In the genomic region with DNA sequence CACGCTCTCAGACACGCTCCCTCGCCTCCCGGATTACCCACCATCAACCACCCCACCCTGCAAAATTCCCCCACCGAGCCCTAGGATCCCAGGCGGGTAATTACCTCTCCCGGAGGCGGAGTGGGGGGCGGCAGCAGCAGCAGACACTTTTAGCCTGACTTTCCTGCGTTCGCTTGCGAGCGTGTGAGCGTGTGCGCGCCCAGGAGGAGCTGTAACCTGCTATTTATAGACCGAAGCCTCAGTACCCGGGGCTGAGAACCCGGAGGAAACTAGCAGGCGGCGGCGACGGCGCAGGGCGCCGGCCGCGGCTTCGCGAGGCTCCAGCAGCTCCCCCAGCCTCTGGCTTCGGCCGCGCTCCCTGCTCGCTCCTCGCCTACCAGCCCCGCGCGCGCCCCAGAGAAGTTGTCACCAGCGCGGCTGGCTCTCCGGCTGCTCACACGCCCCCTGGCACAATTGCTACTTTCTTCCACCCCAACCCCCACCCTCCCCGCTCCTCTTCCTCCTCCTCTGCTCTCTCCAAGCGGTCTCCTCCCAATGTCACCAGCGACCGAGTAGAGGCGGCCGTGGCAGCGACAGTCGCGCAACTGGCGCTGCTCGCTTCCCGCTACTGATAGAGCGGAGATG, we compare ENCODE assay signal across 8 cellular contexts. TPM values are rescaled to one million over a fixed set of nuclear protein-coding genes. Genes with fewer than 3 reads are reported as not detected.
DNase-seq lines count a peak whose midpoint lies in the region; ATAC-seq and TF ChIP-seq lines count a peak whose summit lies in the region.

TSS of gene INPP4B (minus strand) at position 197 of the 624 bp plus-strand sequence.

- H2BK120ac ChIP-seq in neuronal stem cell (ENCODE audit: low read depth, low read length): no peak within 1 kb of the TSS

- no peak within 1 kb of the TSS for H3K27ac ChIP-seq in SJCRH30
- no peak within 1 kb of the TSS for H3K27ac ChIP-seq in neuronal stem cell (replicated peaks; ENCODE audit: low read length)
- peak within 1 kb of the TSS; percentile 53 to 67 (median 56) for H3K27ac ChIP-seq in transverse colon

- DNase-seq in BE2C (peak; percentile 57), H7 (peak; percentile 63), SJCRH30 (peak; percentile 60 to 70), globus pallidus (ENCODE audit: low spot score) (peak; percentile 11), neuronal stem cell (ENCODE audit: low spot score) (peak; percentile 47), transverse colon (peak; percentile 41)
- DNase-seq in activated naive CD4-positive, alpha-beta T cell treated with anti-CD3 and anti-CD28 coated beads, Interleukin-2, amount 50 U/mL, for 16 hours: peak; percentile 64

- peak within 1 kb of the TSS; percentile 66 for H2BK5ac ChIP-seq in neuronal stem cell (ENCODE audit: low read length)

- H4K8ac ChIP-seq in neuronal stem cell (ENCODE audit: low read depth, low read length): peak within 1 kb of the TSS; percentile 17

- H3K36me3 ChIP-seq in BE2C: no peaks in the 10 kb centered on the region
- no peaks in the 10 kb centered on the region for H3K36me3 ChIP-seq in H7 (replicated peaks; ENCODE audit: control insufficient read depth, insufficient read depth, low read length)
- no peaks in the 10 kb centered on the region for H3K36me3 ChIP-seq in SJCRH30
- no peaks in the 10 kb centered on the region for H3K36me3 ChIP-seq in neuronal stem cell (replicated peaks in 1 of 2; ENCODE audit: control insufficient read depth in 2 of 2, insufficient read depth in 2 of 2, low read length in 2 of 2)
- no peaks in the 10 kb centered on the region for H3K36me3 ChIP-seq in transverse colon

- H3K4ac ChIP-seq in neuronal stem cell (ENCODE audit: low read length): no peak within 1 kb of the TSS

- H3K27me3 ChIP-seq in BE2C (peaks cover 23% of the 10 kb centered on the region), H7 (ENCODE audit: control insufficient read depth, insufficient read depth, low read length) (peaks cover 46% of the 10 kb centered on the region), SJCRH30 (no peaks in the 10 kb centered on the region), neuronal stem cell (ENCODE audit: control insufficient read depth in 3 of 3, insufficient read depth in 3 of 3, low read depth in 1 of 3, low read length in 3 of 3) (peaks cover 0 to 30% (median 23%) of the 10 kb centered on the region in 3 experiments), transverse colon (peaks cover 10% of the 10 kb centered on the region)

- H3K4me3 ChIP-seq in BE2C (ENCODE audit: low read depth, low read length) (peak within 1 kb of the TSS; percentile 73), H7 (ENCODE audit: insufficient read depth, low read depth, low read length) (peak within 1 kb of the TSS; percentile 44), SJCRH30 (peak within 1 kb of the TSS; percentile 62), neuronal stem cell (ENCODE audit: low read length in 2 of 2) (peak within 1 kb of the TSS; percentile 64 to 78), transverse colon (peak within 1 kb of the TSS; percentile 7 to 61 (median 56))

- in situ Hi-C loops in transverse colon (cut with MboI; ENCODE audit: low pct_ligation_motif_present in 1 of 4, low pct_unique_long_range_greater_than_20kb in 1 of 4, low sequenced_read_pairs in 3 of 4): loop anchor here in 3 of 4 donors (10.0 to 25.0 kb wide), 4 partner anchors 501 to 721 kb away; no protein-coding TSS in a partner anchor

- intact Hi-C loops in transverse colon (cut with DNase I; ENCODE audit: low total_unique reads): no loop called here

- H3K9ac ChIP-seq in neuronal stem cell (ENCODE audit: low read depth, low read length, poor library complexity): peak within 1 kb of the TSS; percentile 66

- no peak within 1 kb of the TSS for H2AK5ac ChIP-seq in neuronal stem cell (ENCODE audit: low read depth, low read length)

- peak within 1 kb of the TSS; percentile 92 for H3K18ac ChIP-seq in neuronal stem cell (ENCODE audit: low read length)

- H2BK15ac ChIP-seq in neuronal stem cell (ENCODE audit: low read length): peak within 1 kb of the TSS; percentile 17

- H2BK12ac ChIP-seq in neuronal stem cell (ENCODE audit: low read length): no peak within 1 kb of the TSS

- TF ChIP-seq CTCF in BE2C (IDR thresholded peaks at IDR 0.05; ENCODE audit: low read depth, low read length) (no peak), transverse colon (IDR thresholded peaks at IDR 0.05) (no peak)

- no peaks in the 10 kb centered on the region for H3K9me3 ChIP-seq in BE2C
- H3K9me3 ChIP-seq in SJCRH30 (replicated peaks): no peaks in the 10 kb centered on the region
- H3K9me3 ChIP-seq in neuronal stem cell (replicated peaks in 1 of 2; ENCODE audit: control insufficient read depth in 2 of 2, insufficient read depth in 1 of 2, low read depth in 1 of 2, low read length in 2 of 2): no peaks in the 10 kb centered on the region
- no peaks in the 10 kb centered on the region for H3K9me3 ChIP-seq in transverse colon

- peak within 1 kb of the TSS; percentile 98 for H3K4me2 ChIP-seq in neuronal stem cell (ENCODE audit: insufficient read depth, low read length, poor library complexity, severe bottlenecking)

- no peaks in the 10 kb centered on the region; the same call in 1 of the 2 replicates for H3K4me1 ChIP-seq in BE2C
- H3K4me1 ChIP-seq in SJCRH30: no peaks in the 10 kb centered on the region
- H3K4me1 ChIP-seq in neuronal stem cell (ENCODE audit: control insufficient read depth in 2 of 2, insufficient read depth in 1 of 2, low read depth in 1 of 2, low read length in 2 of 2): peaks cover 5 to 9% of the 10 kb centered on the region in 2 donors
- H3K4me1 ChIP-seq in transverse colon: peaks cover 3 to 18% (median 16%) of the 10 kb centered on the region in 4 donors

- ATAC-seq in GM21576 (IDR thresholded peaks at IDR 0.05; ENCODE audit: unreplicated experiment): no peak

- peak within 1 kb of the TSS; percentile 56 for H3K14ac ChIP-seq in neuronal stem cell (ENCODE audit: low read length)

- peak within 1 kb of the TSS; percentile 96 for H2AFZ ChIP-seq in neuronal stem cell (ENCODE audit: low read length)

- no CpG with 5 or more reads among the region's 56 CpGs for WGBS in neuronal stem cell (ENCODE audit: extremely low coverage in 2 of 2, insufficient read length in 2 of 2, insufficient replicate concordance in 1 of 2), 2 donors
- WGBS in transverse colon (ENCODE audit: low coverage in 1 of 2), 2 donors: 4% methylated on average over 33 of the region's 56 CpGs; no CpG with 5 or more reads in 1 of the 2 donors

- H3K79me1 ChIP-seq in neuronal stem cell (ENCODE audit: low read depth, low read length): no peaks in the 10 kb centered on the region

- TF ChIP-seq EP300 in transverse colon (IDR thresholded peaks at IDR 0.05; ENCODE audit: low read depth): no peak

- peak within 1 kb of the TSS; percentile 80 for H3K23ac ChIP-seq in neuronal stem cell (ENCODE audit: low read depth, low read length, poor library complexity)

- no peak within 1 kb of the TSS for H4K91ac ChIP-seq in neuronal stem cell (ENCODE audit: low read depth, low read length, poor library complexity)

- peak; percentile 39 for TF ChIP-seq POLR2A in transverse colon (IDR thresholded peaks at IDR 0.05)

RNA-seq across cellular contexts. Expression of gene INPP4B, which starts in this region (rescaled TPM):
- 0.97 TPM for polyA plus RNA-seq in BE2C (2012; ENCODE audit: insufficient read depth, insufficient read length, low read depth)
- 1.8 and 2.2 TPM in 2 replicates for total RNA-seq in H7 (2014; rRNA removed; shearing (Covaris generic))
- 20.9 and 25.2 TPM in 2 replicates for total RNA-seq in SJCRH30 (2014; rRNA removed; shearing (Covaris generic))
- polyA plus RNA-seq in neuronal stem cell (2013, experiment 1 of 2): 0.45 TPM
- polyA plus RNA-seq in neuronal stem cell (2013, experiment 2 of 2): 0.43 TPM
- total RNA-seq in transverse colon: 10 to 100 TPM; 18.3 to 33.8 (median 31.4) TPM

Comparison
In these comparisons a context has a peak if more than half of its experiments do, and no peak if none do; other contexts are left out.
1. DNase-seq: peak in every context shown above with its lines; median percentile 65 in SJCRH30; 64 in activated naive CD4-positive, alpha-beta T cell treated with anti-CD3 and anti-CD28 coated beads, Interleukin-2, amount 50 U/mL, for 16 hours; 63 in H7; 57 in BE2C; 47 in neuronal stem cell; 41 in transverse colon; 11 in globus pallidus.
2. H3K27ac ChIP-seq: peak in transverse colon (4 of 4); none in SJCRH30 (single experiment) and neuronal stem cell (single experiment).
3. Peak in every context shown above with its lines, with median percentiles within 50 percentile points of each other: H3K4me3 ChIP-seq.